9 cellular contexts compared by ENCODE assay signal in genomic region chr10:101901340-101901739, GRCh38. TPM values are rescaled to one million over a fixed set of nuclear protein-coding genes. Genes with fewer than 3 reads are reported as not detected.
A peak's percentile ranks its signal among the peaks of the same experiment; 100 is the strongest.
DNase-seq lines count a peak whose midpoint lies in the region; ATAC-seq and TF ChIP-seq lines count a peak whose summit lies in the region.
"Had no signal": no experiment of that assay in that cellular context is flagged by ENCODE, and none has a peak within 500 bp of the region (broad histone marks: within the 10 kb centered on the region; RNA-seq: fewer than 3 reads in every experiment).

No MANE protein-coding gene starts in this region.

- H2AK5ac ChIP-seq in mesendoderm (ENCODE audit: low read length) = no peak overlapping the region

- H3K18ac ChIP-seq in mesendoderm (ENCODE audit: low read length) = no peak overlapping the region

- H3K4me1 ChIP-seq in uterus = no peaks in the 10 kb centered on the region
- H3K4me1 ChIP-seq in mesendoderm (ENCODE audit: control insufficient read depth, low read depth, low read length) = no peaks in the 10 kb centered on the region

- no CpG with 5 or more reads among the region's 6 CpGs for WGBS in mesendoderm (ENCODE audit: extremely low coverage, insufficient coverage, low lambda C conversion rate)

- no peak overlapping the region for H2BK5ac ChIP-seq in mesendoderm (ENCODE audit: low read length)

- no peak overlapping the region for H4K5ac ChIP-seq in mesendoderm (ENCODE audit: low read length)

- H3K23ac ChIP-seq in mesendoderm (ENCODE audit: low read length) = no peak overlapping the region

- no peak overlapping the region for H3K4me2 ChIP-seq in mesendoderm (ENCODE audit: low read length)

- H3K27ac ChIP-seq in uterus (no peak overlapping the region), mesendoderm (ENCODE audit: low read depth, low read length) (no peak overlapping the region)
- H3K27ac ChIP-seq: neutrophil had no signal

- H2BK15ac ChIP-seq in mesendoderm (replicated peaks; ENCODE audit: low read depth) = no peak overlapping the region

- TF ChIP-seq CTCF in uterus (IDR thresholded peaks at IDR 0.05) = no peak

- H4K8ac ChIP-seq in mesendoderm (ENCODE audit: low read depth, low read length) = no peak overlapping the region

- H3K79me2 ChIP-seq in mesendoderm (ENCODE audit: control insufficient read depth, insufficient read depth, low read length) = no peaks in the 10 kb centered on the region

- no peaks in the 10 kb centered on the region for H3K79me1 ChIP-seq in mesendoderm (ENCODE audit: low read length)

- H3K4me3 ChIP-seq in uterus (no peak overlapping the region), mesendoderm (ENCODE audit: low read length) (no peak overlapping the region)

- H3K4ac ChIP-seq in mesendoderm (ENCODE audit: low read depth, low read length) = no peak overlapping the region

- peak; percentile 33 for DNase-seq in DMS79 (lab: John Stamatoyannopoulos, UW)
- DNase-seq in GM19238 (ENCODE audit: insufficient read length, low spot score) = peak; percentile 41
- DNase-seq in NCI-H510A (lab: John Stamatoyannopoulos, UW) = peak; percentile 13
- no peak for DNase-seq in uterus
- no peak for DNase-seq in mesenteric fat pad (ENCODE audit: low spot score)
- no peak for DNase-seq in NCI-H446 (lab: John Stamatoyannopoulos, UW)
- DNase-seq in mesendoderm = no peak

- no peak overlapping the region for H3K56ac ChIP-seq in mesendoderm (ENCODE audit: low read length)

- H3K9me3 ChIP-seq in uterus = no peaks in the 10 kb centered on the region
- H3K9me3 ChIP-seq: neutrophil had no signal

- H3K36me3 ChIP-seq in uterus (no peaks in the 10 kb centered on the region), mesendoderm (ENCODE audit: control insufficient read depth, insufficient read depth, low read length) (no peaks in the 10 kb centered on the region)

- H3K27me3 ChIP-seq in uterus (no peaks in the 10 kb centered on the region), mesendoderm (ENCODE audit: insufficient read depth, low read length, poor library complexity) (no peaks in the 10 kb centered on the region)
- H3K27me3 ChIP-seq: neutrophil had no signal

- peak; percentile 50 for ATAC-seq in HG02943 (IDR thresholded peaks at IDR 0.05; ENCODE audit: low read depth, unreplicated experiment)

- H2BK120ac ChIP-seq in mesendoderm (ENCODE audit: low read depth, low read length) = no peak overlapping the region

- intact Hi-C loops in uterus (cut with DNase I; ENCODE audit: low total_unique reads) = no loop called here

- TF ChIP-seq POLR2A in uterus (IDR thresholded peaks at IDR 0.05) = no peak

- H3K9ac ChIP-seq in mesendoderm (ENCODE audit: low read length) = no peak overlapping the region

RNA-seq across cellular contexts. Expression of gene KCNIP2, which starts 57.7 kb away (rescaled TPM):
- total RNA-seq in uterus (1 to 10 TPM in 2 of 4 donors, under 1 TPM in 1, not detected in 1; 0.29 to 8.6 (median 4.1) TPM), mesenteric fat pad (151 TPM)
- 0.46 TPM for polyA plus RNA-seq in mesendoderm (2013, experiment 1 of 2)
- 0.80 TPM for polyA plus RNA-seq in mesendoderm (2013, experiment 2 of 2)

Comparison
In these comparisons a context has a peak if more than half of its experiments do, and no peak if none do; other contexts are left out.
1. DNase-seq: peak in DMS79 (single experiment), GM19238 (single experiment) and NCI-H510A (single experiment); none in uterus (0 of 2), mesenteric fat pad (single experiment), NCI-H446 (0 of 2) and mesendoderm (single experiment).
2. RNA of gene KCNIP2, which starts 57.7 kb away (total RNA-seq): 151 TPM in mesenteric fat pad (single experiment); 0.29 to 8.6 TPM in uterus; every median in the first group is over 10 times any median in the second.